In genomic region chr17:80850817-80851216, GRCh38 we compare ENCODE assay signal across 19 cellular contexts.
DNase-seq lines count a peak whose midpoint lies in the region; ATAC-seq and TF ChIP-seq lines count a peak whose summit lies in the region.
"Had no signal": no experiment of that assay in that cellular context is flagged by ENCODE, and none has a peak within 500 bp of the region (broad histone marks: within the 10 kb centered on the region; RNA-seq: fewer than 3 reads in every experiment).

No MANE protein-coding gene starts in this region.

- H3K4me3 Mint-ChIP-seq in CD4-positive, alpha-beta T cell, result no peak overlapping the region
- H3K4me3 Mint-ChIP-seq in mesothelial cell of epicardium, result no peak overlapping the region
- H3K4me3 Mint-ChIP-seq: HFFc6; naive thymus-derived CD8-positive, alpha-beta T cell had no signal

- ATAC-seq in CD4-positive, alpha-beta T cell (ENCODE audit: poor library complexity), result no peak
- ATAC-seq: heart right ventricle; left lung; naive thymus-derived CD8-positive, alpha-beta T cell; right cardiac atrium had no signal

- H3K9me3 ChIP-seq in CD4-positive, alpha-beta T cell (ENCODE audit: control insufficient read depth, low read length), result no peaks in the 10 kb centered on the region
- H3K9me3 ChIP-seq: heart right ventricle, left lung had no signal

- POLR2A ChIA-PET in CD4-positive, alpha-beta T cell (lab: Charles Lee), result no interaction called here

- intact Hi-C loops in CD4-positive, alpha-beta T cell (cut with DNase I, micrococcal nuclease), result no loop called here

- peak overlapping the region; percentile 58 for H3K27ac Mint-ChIP-seq in CD4-positive, alpha-beta T cell
- no peak overlapping the region for H3K27ac Mint-ChIP-seq in mesothelial cell of epicardium
- H3K27ac Mint-ChIP-seq: HFFc6 had no signal

- no peaks in the 10 kb centered on the region for H3K27me3 Mint-ChIP-seq in CD4-positive, alpha-beta T cell
- no peaks in the 10 kb centered on the region for H3K27me3 Mint-ChIP-seq in mesothelial cell of epicardium (ENCODE audit: low read depth)
- H3K27me3 Mint-ChIP-seq: naive thymus-derived CD8-positive, alpha-beta T cell had no signal

- H3K27ac ChIP-seq in CD4-positive, alpha-beta T cell (ENCODE audit: low read depth, low read length), result no peak overlapping the region
- H3K27ac ChIP-seq: BLaER1 treated with 17β-estradiol and CSF1 and Interleukin-3, amounts not matched to agents 10 nM and 100 nM; heart right ventricle; left lung had no signal

- H3K4me3 ChIP-seq in epithelial cell of esophagus (ENCODE audit: low read length), result no peak overlapping the region
- H3K4me3 ChIP-seq: BLaER1 treated with 17β-estradiol and CSF1 and Interleukin-3, amounts not matched to agents 10 nM and 100 nM; heart right ventricle; left lung had no signal

- no peak for DNase-seq in CD4-positive, alpha-beta T cell
- DNase-seq in EL, result peak; percentile 33
- peak; percentile 58 for DNase-seq in NCI-H510A (lab: John Stamatoyannopoulos, UW)
- peak; percentile 86 for DNase-seq in epithelial cell of esophagus (ENCODE audit: low read depth)
- no peak for DNase-seq in mesothelial cell of epicardium (ENCODE audit: low spot score in 2 of 2, unreplicated experiment in 2 of 2)
- DNase-seq in pons (ENCODE audit: low spot score), result no peak
- no peak for DNase-seq in GDM1 (lab: John Stamatoyannopoulos, UW)
- DNase-seq: activated effector memory CD4-positive, alpha-beta T cell treated with anti-CD3 and anti-CD28 coated beads, Interleukin-2, amount 50 U/mL, for 16 hours; central memory CD4-positive, alpha-beta T cell; heart right ventricle; HFFc6; NCI-H526 treated with DMSO at 0.1 percent for 48 hours; RPMI8226; stimulated activated naive CD4-positive, alpha-beta T cell; T1000 had no signal

- peaks cover 24% of the 10 kb centered on the region for H3K36me3 Mint-ChIP-seq in CD4-positive, alpha-beta T cell (ENCODE audit: low read depth)
- H3K36me3 Mint-ChIP-seq in mesothelial cell of epicardium, result peaks cover 25% of the 10 kb centered on the region

- H3K27me3 ChIP-seq in CD4-positive, alpha-beta T cell (ENCODE audit: control insufficient read depth, insufficient read depth, low read length), result no peaks in the 10 kb centered on the region
- H3K27me3 ChIP-seq: heart right ventricle, left lung had no signal

- CTCF ChIA-PET in CD4-positive, alpha-beta T cell (lab: Charles Lee), result interaction anchor here (1.0 to 1.4 kb wide), 2 partner anchors 11 to 15 kb away, joined by 3 read pairs; no protein-coding TSS in a partner anchor

- TF ChIP-seq CTCF in CD4-positive, alpha-beta T cell (IDR thresholded peaks at IDR 0.05), result no peak
- TF ChIP-seq CTCF in epithelial cell of esophagus (IDR thresholded peaks at IDR 0.05; ENCODE audit: insufficient read depth, low read depth, low read length, missing control alignments), result no peak
- no peak for TF ChIP-seq CTCF in mesothelial cell of epicardium (IDR thresholded peaks at IDR 0.05; ENCODE audit: unreplicated experiment)

- H3K4me1 Mint-ChIP-seq in CD4-positive, alpha-beta T cell (ENCODE audit: low read depth), result peaks cover 54% of the 10 kb centered on the region
- peaks cover under 1% of the 10 kb centered on the region for H3K4me1 Mint-ChIP-seq in mesothelial cell of epicardium

- H3K9me3 Mint-ChIP-seq in CD4-positive, alpha-beta T cell, result no peaks in the 10 kb centered on the region
- H3K9me3 Mint-ChIP-seq in mesothelial cell of epicardium, result no peaks in the 10 kb centered on the region
- H3K9me3 Mint-ChIP-seq: HFFc6; naive thymus-derived CD8-positive, alpha-beta T cell had no signal

Comparison
In these comparisons a context has a peak if more than half of its experiments do, and no peak if none do; other contexts are left out.
1. DNase-seq: peak in EL (single experiment), NCI-H510A (single experiment) and epithelial cell of esophagus (single experiment); none in CD4-positive, alpha-beta T cell (0 of 10), mesothelial cell of epicardium (0 of 2), pons (single experiment) and GDM1 (single experiment).